Comparison of ENCODE assay signal across 29 cellular contexts in the genomic region with DNA sequence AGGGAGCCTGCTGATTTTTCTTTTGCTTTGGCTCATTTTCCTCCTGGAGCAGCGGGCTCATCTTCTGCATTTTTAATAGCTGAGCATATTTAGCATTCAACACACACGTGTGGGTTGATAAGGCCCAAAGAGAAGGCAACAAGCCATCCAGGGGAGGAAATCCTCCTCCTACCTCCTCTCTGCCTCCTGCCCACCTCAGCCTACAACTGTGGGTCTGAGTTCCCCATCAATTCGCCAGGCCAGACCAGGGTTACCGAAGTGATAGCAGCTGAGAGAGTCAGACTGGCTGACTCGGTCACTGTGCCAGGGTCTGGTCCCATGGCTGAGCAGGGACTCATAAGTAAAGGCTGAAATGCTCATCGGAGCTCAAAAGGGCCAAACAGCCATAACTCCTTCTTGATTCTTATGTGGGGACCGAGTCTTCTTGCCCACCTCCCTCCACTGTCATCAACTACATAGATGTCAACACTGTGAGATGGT.
DNase-seq lines count a peak whose midpoint lies in the region; ATAC-seq and TF ChIP-seq lines count a peak whose summit lies in the region.
"Had no signal": no experiment of that assay in that cellular context is flagged by ENCODE, and none has a peak within 500 bp of the region (broad histone marks: within the 10 kb centered on the region; RNA-seq: fewer than 3 reads in every experiment).

No MANE protein-coding gene starts in this region.

- POLR2A ChIA-PET in HEK293 (lab: Yijun Ruan, JAX) = no interaction called here

- peak overlapping the region; percentile 57 for H3K18ac ChIP-seq in mesendoderm (ENCODE audit: low read length)

- H3K23ac ChIP-seq in mesendoderm (ENCODE audit: low read length) = no peak overlapping the region

- intact Hi-C loops in thyroid gland (cut with DNase I) = loop anchor here (10.0 kb wide), 3 partner anchors 89 to 359 kb away; partner anchors contain the start of gene ATXN7L1

- no peak overlapping the region for H3K4me3 Mint-ChIP-seq in activated T-cell treated with anti-CD3 and anti-CD28 coated beads, Interleukin-2, amount 50 U/mL, for 4 hours
- H3K4me3 Mint-ChIP-seq: activated T-helper 1 cell treated with anti-CD3 and anti-CD28 coated beads, Interleukin-12 subunit alpha, Interleukin-12 subunit beta, Interleukin-2, Interleukin-4 antibody, amounts not matched to agents 30 ng/mL and 10 ng/mL and 1 ng/mL, durations not matched to agents 14 hours and 24 hours and 36 hours; nephron; T-cell had no signal

- no CpG with 5 or more reads among the region's 7 CpGs for WGBS in mesendoderm (ENCODE audit: extremely low coverage, insufficient coverage, low lambda C conversion rate)
- WGBS in thyroid gland, 2 donors = 67 to 68% methylated on average over 7 of the region's 7 CpGs

- H3K27me3 Mint-ChIP-seq in activated T-cell treated with anti-CD3 and anti-CD28 coated beads, Interleukin-2, amount 50 U/mL, for 4 hours (ENCODE audit: low read depth) = no peaks in the 10 kb centered on the region
- H3K27me3 Mint-ChIP-seq: T-cell had no signal

- H3K4me1 ChIP-seq in HEK293 (ENCODE audit: control insufficient read depth, insufficient read depth, low read length) (no peaks in the 10 kb centered on the region), mesendoderm (ENCODE audit: control insufficient read depth, low read depth, low read length) (peaks cover 28% of the 10 kb centered on the region), thyroid gland (peaks cover 22 to 35% of the 10 kb centered on the region in 2 donors)
- H3K4me1 ChIP-seq: foreskin keratinocyte, HAP-1, SJSA1 had no signal

- peak overlapping the region; percentile 66 for H2BK120ac ChIP-seq in mesendoderm (ENCODE audit: low read depth, low read length)

- peak overlapping the region; percentile 74 for H3K56ac ChIP-seq in mesendoderm (ENCODE audit: low read length)

- H3K79me1 ChIP-seq in mesendoderm (ENCODE audit: low read length) = no peaks in the 10 kb centered on the region

- H2BK15ac ChIP-seq in mesendoderm (replicated peaks; ENCODE audit: low read depth) = no peak overlapping the region

- peaks cover 29% of the 10 kb centered on the region for H3K36me3 Mint-ChIP-seq in activated T-cell treated with anti-CD3 and anti-CD28 coated beads, Interleukin-2, amount 50 U/mL, for 4 hours (ENCODE audit: insufficient read depth)

- H3K4me1 Mint-ChIP-seq in activated T-cell treated with anti-CD3 and anti-CD28 coated beads, Interleukin-2, amount 50 U/mL, for 4 hours (ENCODE audit: low read depth) = peaks cover 5% of the 10 kb centered on the region

- no peak for DNase-seq in mesendoderm
- DNase-seq in thyroid gland = no peak
- DNase-seq in effector CD4-positive, alpha-beta T cell = no peak
- no peak for DNase-seq in T-helper 2 cell
- DNase-seq in activated T-cell treated with anti-CD3 and anti-CD28 coated beads, Interleukin-2, amount 50 U/mL, for 4 hours = no peak
- DNase-seq: activated CD4-positive, alpha-beta T cell treated with anti-CD3 and anti-CD28 coated beads, Interleukin-2, amount 50 U/mL, for 48 hours; activated CD8-positive, alpha-beta memory T cell treated with anti-CD3 and anti-CD28 coated beads, Interleukin-2, amount 50 U/mL, for 4 hours; activated naive CD4-positive, alpha-beta T cell treated with Interleukin-2 at 50 U/mL for 16 hours; central memory CD4-positive, alpha-beta T cell; cortex of kidney; DMS153; foreskin keratinocyte; IMR-90; lower lobe of right lung; NCI-H2107; small intestine; stimulated activated CD4-positive, alpha-beta T cell treated with anti-CD3 and anti-CD28 coated beads, Interleukin-1b, Interleukin-23, amount 100 ng/mL, for 48 hours; stimulated activated naive CD8-positive, alpha-beta T cell treated with anti-CD3 and anti-CD28 coated beads, Interleukin-15, Interleukin-2, amounts not matched to agents 100 U/mL and 50 U/mL, for 24 hours; T-cell had no signal

- H4K5ac ChIP-seq in mesendoderm (ENCODE audit: low read length) = no peak overlapping the region

- no peaks in the 10 kb centered on the region for H3K9me3 ChIP-seq in HEK293 (ENCODE audit: control insufficient read depth, insufficient read depth, low read depth, low read length)
- H3K9me3 ChIP-seq in thyroid gland = no peaks in the 10 kb centered on the region
- H3K9me3 ChIP-seq: esophagus muscularis mucosa, HAP-1, heart right ventricle, lower lobe of right lung, pancreas, SJSA1 had no signal

- CTCF ChIA-PET in HEK293 (lab: Yijun Ruan, JAX) = interaction anchor here (0.9 to 2.5 kb wide), 11 partner anchors 12 to 386 kb away, joined by 3 to 15 read pairs (median 8); no protein-coding TSS in a partner anchor

- no peaks in the 10 kb centered on the region for H3K9me3 Mint-ChIP-seq in activated T-cell treated with anti-CD3 and anti-CD28 coated beads, Interleukin-2, amount 50 U/mL, for 4 hours
- H3K9me3 Mint-ChIP-seq: activated T-helper 1 cell treated with anti-CD3 and anti-CD28 coated beads, Interleukin-12 subunit alpha, Interleukin-12 subunit beta, Interleukin-2, Interleukin-4 antibody, amounts not matched to agents 30 ng/mL and 10 ng/mL and 1 ng/mL, durations not matched to agents 14 hours and 24 hours and 36 hours; nephron; T-cell had no signal

- H3K36me3 ChIP-seq in HEK293 (ENCODE audit: control insufficient read depth in 2 of 2, insufficient read depth in 1 of 2, low read length in 2 of 2) (no peaks in the 10 kb centered on the region), mesendoderm (ENCODE audit: control insufficient read depth, insufficient read depth, low read length) (no peaks in the 10 kb centered on the region), thyroid gland (no peaks in the 10 kb centered on the region)
- H3K36me3 ChIP-seq: HAP-1, pancreas, SJSA1 had no signal

- no peak overlapping the region for H3K27ac ChIP-seq in HEK293 (ENCODE audit: extremely low read depth, low read depth, low read length)
- peak overlapping the region; percentile 15; the same call in 1 of the 2 replicates for H3K27ac ChIP-seq in VCaP
- H3K27ac ChIP-seq in mesendoderm (ENCODE audit: low read depth, low read length) = peak overlapping the region; percentile 93
- H3K27ac ChIP-seq in thyroid gland = peak overlapping the region in 2 of 3 donors; percentile 51 to 69
- H3K27ac ChIP-seq: foreskin keratinocyte, heart right ventricle, lower lobe of right lung, pancreas, SJSA1 had no signal

- no peak overlapping the region for H3K4me2 ChIP-seq in mesendoderm (ENCODE audit: low read length)

- ATAC-seq in activated T-cell treated with anti-CD3 and anti-CD28 coated beads, Interleukin-2, amount 50 U/mL, for 4 hours = no peak
- ATAC-seq: foreskin keratinocyte; GM12878; stimulated activated naive CD8-positive, alpha-beta T cell treated with anti-CD3 and anti-CD28 coated beads, Interleukin-15, Interleukin-2, amounts not matched to agents 100 U/mL and 50 U/mL, for 24 hours; T-cell had no signal

- no peak for TF ChIP-seq POLR2A in thyroid gland (IDR thresholded peaks at IDR 0.05)

- H3K27me3 ChIP-seq in mesendoderm (ENCODE audit: insufficient read depth, low read length, poor library complexity) = no peaks in the 10 kb centered on the region
- H3K27me3 ChIP-seq in thyroid gland = no peaks in the 10 kb centered on the region
- H3K27me3 ChIP-seq: esophagus muscularis mucosa, foreskin keratinocyte, heart right ventricle, pancreas, SJSA1 had no signal

- H2AK5ac ChIP-seq in mesendoderm (ENCODE audit: low read length) = peak overlapping the region; percentile 51

- TF ChIP-seq CTCF in HEK293 (tag by site-specific recombination; IDR thresholded peaks at IDR 0.05) = no peak
- TF ChIP-seq CTCF in VCaP (conservative IDR thresholded peaks at IDR 0.05) = no peak
- TF ChIP-seq CTCF in thyroid gland (IDR thresholded peaks at IDR 0.05) = no peak

- H4K8ac ChIP-seq in mesendoderm (ENCODE audit: low read depth, low read length) = no peak overlapping the region

- no peaks in the 10 kb centered on the region for H3K79me2 ChIP-seq in mesendoderm (ENCODE audit: control insufficient read depth, insufficient read depth, low read length)

- H3K9ac ChIP-seq in mesendoderm (ENCODE audit: low read length) = peak overlapping the region; percentile 4

- H2BK5ac ChIP-seq in mesendoderm (ENCODE audit: low read length) = peak overlapping the region; percentile 92

- H3K4me3 ChIP-seq in HEK293 (ENCODE audit: low read depth, low read length) = no peak overlapping the region
- no peak overlapping the region for H3K4me3 ChIP-seq in mesendoderm (ENCODE audit: low read length)
- no peak overlapping the region for H3K4me3 ChIP-seq in thyroid gland (replicated peaks in 1 of 3)
- H3K4me3 ChIP-seq: esophagus muscularis mucosa, GM12878, HAP-1, heart right ventricle, lower lobe of right lung, pancreas, SJSA1 had no signal

- H3K4ac ChIP-seq in mesendoderm (ENCODE audit: low read depth, low read length) = peak overlapping the region; percentile 92

TF ChIP-seq in HEK293, 187 proteins besides CTCF, POLR2A, EP300 and RAD21:
- TF ChIP-seq ZFHX2 (tag by site-specific recombination; conservative IDR thresholded peaks at IDR 0.05) (peak; percentile 81), EGR2 (tag by site-specific recombination; IDR thresholded peaks at IDR 0.05; ENCODE audit: low read depth) (peak; percentile 54), ZNF548 (tag by site-specific recombination; IDR thresholded peaks at IDR 0.05) (no peak)
